Comparison of ENCODE assay signal across 1 cellular context in the genomic region with DNA sequence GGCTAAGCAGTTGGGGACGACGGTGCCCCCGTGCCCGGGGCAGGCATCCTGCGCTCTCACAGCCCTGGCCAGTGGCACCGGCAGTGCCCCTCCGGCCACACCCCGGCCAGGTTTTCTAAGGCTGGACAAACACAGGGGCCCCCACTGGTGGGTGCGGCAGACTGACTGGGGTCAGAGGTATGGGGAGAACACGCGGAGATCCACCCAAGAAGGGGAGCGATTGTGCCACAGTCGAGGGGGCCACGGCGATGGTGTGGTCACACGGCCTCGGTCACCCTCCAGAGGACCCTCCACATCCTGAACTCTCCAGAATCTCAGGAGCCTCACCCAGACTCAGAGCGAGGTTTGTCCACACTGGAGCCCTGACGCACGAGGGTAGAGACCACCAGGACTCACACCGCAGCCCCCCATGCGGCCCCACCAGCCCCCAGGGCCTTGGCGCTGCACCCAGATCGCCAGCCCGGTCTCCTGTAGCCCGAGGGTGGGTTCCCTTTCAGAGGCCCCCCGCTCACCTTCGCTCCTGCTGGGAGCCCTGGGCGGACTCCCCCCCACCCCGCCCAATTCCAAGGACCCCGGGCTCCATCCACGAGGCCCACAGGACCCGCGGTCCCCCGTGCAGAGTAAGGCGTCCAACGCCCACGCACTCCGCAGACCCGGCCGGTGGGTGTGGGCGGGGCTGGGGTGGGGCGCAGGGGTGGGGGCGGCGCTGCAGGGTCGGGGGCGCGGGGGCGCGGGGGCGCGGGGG.
TF ChIP-seq lines count a peak whose summit lies in the region.

No MANE protein-coding gene starts in this region.

TF ChIP-seq in liver, 16 proteins besides CTCF, POLR2A, EP300 and RAD21:
- no peak for TF ChIP-seq HNF4G (IDR thresholded peaks at IDR 0.05)
- no peak for TF ChIP-seq HNF4A (conservative IDR thresholded peaks at IDR 0.05)
- TF ChIP-seq, protein P1, sequence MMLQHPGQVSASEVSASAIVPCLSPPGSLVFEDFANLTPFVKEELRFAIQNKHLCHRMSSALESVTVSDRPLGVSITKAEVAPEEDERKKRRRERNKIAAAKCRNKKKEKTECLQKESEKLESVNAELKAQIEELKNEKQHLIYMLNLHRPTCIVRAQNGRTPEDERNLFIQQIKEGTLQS (IDR thresholded peaks at IDR 0.05), result no peak
- no peak for TF ChIP-seq GABPA (IDR thresholded peaks at IDR 0.05 in 1 of 2, conservative IDR thresholded peaks at IDR 0.05 in 1 of 2)
- no peak for TF ChIP-seq RXRA (IDR thresholded peaks at IDR 0.05)
- no peak for TF ChIP-seq JUND (IDR thresholded peaks at IDR 0.05)
- TF ChIP-seq TAF1 (conservative IDR thresholded peaks at IDR 0.05), result no peak
- TF ChIP-seq SP1 (IDR thresholded peaks at IDR 0.05), result no peak
- TF ChIP-seq NR2F2 (IDR thresholded peaks at IDR 0.05), result no peak
